In genomic region chr17:80545499-80545826, GRCh38 we compare ENCODE assay signal across 8 cellular contexts. TPM values are rescaled to one million over a fixed set of nuclear protein-coding genes. Genes with fewer than 3 reads are reported as not detected.
DNase-seq lines count a peak whose midpoint lies in the region; ATAC-seq and TF ChIP-seq lines count a peak whose summit lies in the region.

No MANE protein-coding gene starts in this region.

- DNase-seq in activated CD4-positive, alpha-beta T cell treated with anti-CD3 and anti-CD28 coated beads for 48 hours, result peak; percentile 20
- no peak for DNase-seq in activated CD4-positive, alpha-beta T cell treated with anti-CD3 and anti-CD28 coated beads for 1 hour
- DNase-seq in activated T-cell treated with anti-CD3 and anti-CD28 coated beads, Interleukin-2, amount 50 U/mL, for 72 hours, result no peak
- DNase-seq in iris pigment epithelial cell (ENCODE audit: low read depth) (peak; percentile 23), suprapubic skin (ENCODE audit: low spot score in 2 of 2) (no peak), T1000 (lab: John Stamatoyannopoulos, UW) (no peak)

- 8% methylated on average over 8 of the region's 8 CpGs for WGBS in suprapubic skin

- peak overlapping the region; percentile 81 for H3K27ac ChIP-seq in suprapubic skin

- H3K4me3 ChIP-seq in suprapubic skin, result peak overlapping the region; percentile 95

- H3K4me1 Mint-ChIP-seq in activated T-cell treated with anti-CD3 and anti-CD28 coated beads, Interleukin-2, amount 50 U/mL, for 72 hours (ENCODE audit: low read depth), result peaks cover 45% of the 10 kb centered on the region

- H3K27me3 ChIP-seq in suprapubic skin, result no peaks in the 10 kb centered on the region

- TF ChIP-seq CTCF in suprapubic skin (IDR thresholded peaks at IDR 0.05), result no peak

- TF ChIP-seq EP300 in suprapubic skin (IDR thresholded peaks at IDR 0.05), result no peak

- ATAC-seq in activated T-cell treated with anti-CD3 and anti-CD28 coated beads, Interleukin-2, amount 50 U/mL, for 72 hours (replicated peaks in 1 of 2), result no peak
- ATAC-seq in HG02938 (IDR thresholded peaks at IDR 0.05; ENCODE audit: unreplicated experiment) (no peak), HG03521 (IDR thresholded peaks at IDR 0.05; ENCODE audit: unreplicated experiment) (no peak)

- peak overlapping the region; percentile 75 for H3K27ac Mint-ChIP-seq in activated T-cell treated with anti-CD3 and anti-CD28 coated beads, Interleukin-2, amount 50 U/mL, for 72 hours

- peak overlapping the region; percentile 94 to 96 for H3K4me3 Mint-ChIP-seq in activated T-cell treated with anti-CD3 and anti-CD28 coated beads, Interleukin-2, amount 50 U/mL, for 72 hours

- peaks cover 6% of the 10 kb centered on the region for H3K27me3 Mint-ChIP-seq in activated T-cell treated with anti-CD3 and anti-CD28 coated beads, Interleukin-2, amount 50 U/mL, for 72 hours (ENCODE audit: low read depth)

- peaks cover 28% of the 10 kb centered on the region for H3K4me1 ChIP-seq in suprapubic skin

- no peaks in the 10 kb centered on the region for H3K36me3 ChIP-seq in suprapubic skin

- H3K9me3 Mint-ChIP-seq in activated T-cell treated with anti-CD3 and anti-CD28 coated beads, Interleukin-2, amount 50 U/mL, for 72 hours, result no peaks in the 10 kb centered on the region

- no peak for TF ChIP-seq POLR2A in suprapubic skin (IDR thresholded peaks at IDR 0.05)

- H3K9me3 ChIP-seq in suprapubic skin, result no peaks in the 10 kb centered on the region

- H3K36me3 Mint-ChIP-seq in activated T-cell treated with anti-CD3 and anti-CD28 coated beads, Interleukin-2, amount 50 U/mL, for 72 hours (ENCODE audit: insufficient read depth in 2 of 2), result peaks cover 2 to 3% of the 10 kb centered on the region in 2 donors

RNA-seq across cellular contexts. Expression of gene RPTOR, which starts 0.8 kb away (rescaled TPM):
- 10 to 100 TPM; 50.8 to 62.0 TPM for total RNA-seq in activated T-cell treated with anti-CD3 and anti-CD28 coated beads, Interleukin-2, amount 50 U/mL, for 72 hours
- 10 to 100 TPM; 45.8 to 84.6 (median 53.0) TPM for total RNA-seq in suprapubic skin

Comparison
In these comparisons a context has a peak if more than half of its experiments do, and no peak if none do; other contexts are left out.
1. DNase-seq: peak in activated CD4-positive, alpha-beta T cell treated with anti-CD3 and anti-CD28 coated beads for 48 hours (single experiment) and iris pigment epithelial cell (single experiment); none in activated CD4-positive, alpha-beta T cell treated with anti-CD3 and anti-CD28 coated beads for 1 hour (single experiment), activated T-cell treated with anti-CD3 and anti-CD28 coated beads, Interleukin-2, amount 50 U/mL, for 72 hours (0 of 2), suprapubic skin (0 of 2) and T1000 (single experiment).